In the genomic region with DNA sequence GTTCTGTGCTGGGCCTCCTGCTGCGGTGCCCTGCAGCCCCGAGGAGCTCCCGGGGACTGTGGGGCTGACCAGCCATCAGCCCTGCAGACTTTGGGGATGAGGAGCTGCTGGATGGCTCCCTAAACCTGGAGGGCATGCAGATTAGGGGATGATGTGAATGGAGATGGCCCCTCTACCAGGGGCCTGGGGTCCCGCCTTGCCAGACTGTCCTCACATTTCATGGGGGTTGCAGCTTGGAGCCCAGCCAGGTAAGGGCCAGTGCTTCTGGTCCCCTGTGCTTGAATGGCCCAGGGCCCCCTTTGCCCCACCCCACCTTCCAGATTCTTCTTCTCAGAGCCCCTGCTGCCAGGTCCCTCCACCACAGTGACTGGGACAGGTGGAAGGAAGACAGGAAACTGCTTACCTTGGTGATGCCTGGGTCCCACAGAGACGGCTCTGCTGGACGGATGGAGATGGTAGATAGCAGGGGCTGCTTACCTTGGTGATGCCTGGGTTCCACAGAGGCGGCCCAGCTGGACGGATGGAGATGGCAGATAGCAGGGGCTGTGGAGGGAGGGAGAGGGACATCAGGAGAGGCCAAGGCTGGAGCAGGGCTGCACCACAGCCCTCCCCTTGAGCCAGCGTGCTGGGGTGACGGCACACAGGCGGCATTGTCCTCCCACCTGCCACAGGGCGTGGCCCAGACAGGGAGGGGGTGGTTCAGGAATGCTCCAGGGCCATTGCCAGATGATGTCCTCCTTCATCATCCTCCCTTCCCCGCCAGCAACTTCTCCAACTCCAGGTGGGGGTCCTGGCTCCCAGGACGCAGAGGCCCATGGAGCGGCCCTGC, we compare ENCODE assay signal across 10 cellular contexts.
DNase-seq lines count a peak whose midpoint lies in the region; TF ChIP-seq lines count a peak whose summit lies in the region.
"Had no signal": no experiment of that assay in that cellular context is flagged by ENCODE, and none has a peak within 500 bp of the region (broad histone marks: within the 10 kb centered on the region; RNA-seq: fewer than 3 reads in every experiment).

A gene (minus strand): TSS at position 632 of the 829 bp plus-strand sequence. CDS start 556 bp downstream, at position 76.

- H4K20me1 ChIP-seq in BLaER1: no peaks in the 10 kb centered on the region

- H3K4me2 ChIP-seq in BLaER1 (peak within 1 kb of the TSS; percentile 87), parathyroid adenoma (ENCODE audit: low read length) (peak within 1 kb of the TSS; percentile 22)
- H3K4me2 ChIP-seq: GM23338, KMS-11 had no signal

- DNase-seq in coronary artery (ENCODE audit: low spot score) (no peak), MV-4-11 (lab: John Stamatoyannopoulos, UW) (no peak), GM19240 (ENCODE audit: insufficient read length, low spot score) (no peak), NCI-H187 (lab: John Stamatoyannopoulos, UW) (no peak), T1000 (lab: John Stamatoyannopoulos, UW) (no peak)

- H3K27ac ChIP-seq in BLaER1 (peak within 1 kb of the TSS; percentile 84), coronary artery (peak within 1 kb of the TSS; percentile 26 to 78), parathyroid adenoma (no peak within 1 kb of the TSS)
- H3K27ac ChIP-seq: KMS-11 had no signal

- peak; percentile 93 for TF ChIP-seq EP300 in Ishikawa (IDR thresholded peaks at IDR 0.05; ENCODE audit: borderline replicate concordance)

- H3K4me3 ChIP-seq in BLaER1 (peak within 1 kb of the TSS; percentile 40), coronary artery (peak within 1 kb of the TSS; percentile 59), parathyroid adenoma (ENCODE audit: low read depth, low read length) (no peak within 1 kb of the TSS)
- H3K4me3 ChIP-seq: GM23338 had no signal

- H3K36me3 ChIP-seq in BLaER1 (no peaks in the 10 kb centered on the region), parathyroid adenoma (ENCODE audit: control insufficient read depth, insufficient read depth, low read length) (no peaks in the 10 kb centered on the region)

- H3K9me3 ChIP-seq in BLaER1: no peaks in the 10 kb centered on the region
- H3K9me3 ChIP-seq in parathyroid adenoma (ENCODE audit: control insufficient read depth, low read length): no peaks in the 10 kb centered on the region

- TF ChIP-seq CTCF in coronary artery (IDR thresholded peaks at IDR 0.05) (no peak), parathyroid adenoma (IDR thresholded peaks at IDR 0.05) (no peak)

- peak within 1 kb of the TSS; percentile 52 for H3K9ac ChIP-seq in BLaER1
- no peak within 1 kb of the TSS for H3K9ac ChIP-seq in parathyroid adenoma
- H3K9ac ChIP-seq: KMS-11 had no signal

- H2AFZ ChIP-seq in parathyroid adenoma: peak within 1 kb of the TSS; percentile 58
- H2AFZ ChIP-seq: GM23338 had no signal

- H3K4me1 ChIP-seq in BLaER1 (peaks cover 94% of the 10 kb centered on the region), parathyroid adenoma (no peaks in the 10 kb centered on the region)

- no peaks in the 10 kb centered on the region for H3K27me3 ChIP-seq in BLaER1
- no peaks in the 10 kb centered on the region for H3K27me3 ChIP-seq in parathyroid adenoma (ENCODE audit: control insufficient read depth, insufficient read depth, low read length)

- no peak; the same call in 1 of the 2 replicates for TF ChIP-seq RAD21 in Ishikawa (IDR thresholded peaks at IDR 0.05; ENCODE audit: low read depth)

- H3K79me2 ChIP-seq in parathyroid adenoma: no peaks in the 10 kb centered on the region

TF ChIP-seq in Ishikawa, 13 proteins besides CTCF, POLR2A, EP300 and RAD21:
- TF ChIP-seq, protein P1, sequence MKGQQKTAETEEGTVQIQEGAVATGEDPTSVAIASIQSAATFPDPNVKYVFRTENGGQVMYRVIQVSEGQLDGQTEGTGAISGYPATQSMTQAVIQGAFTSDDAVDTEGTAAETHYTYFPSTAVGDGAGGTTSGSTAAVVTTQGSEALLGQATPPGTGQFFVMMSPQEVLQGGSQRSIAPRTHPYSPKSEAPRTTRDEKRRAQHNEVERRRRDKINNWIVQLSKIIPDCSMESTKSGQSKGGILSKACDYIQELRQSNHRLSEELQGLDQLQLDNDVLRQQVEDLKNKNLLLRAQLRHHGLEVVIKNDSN (IDR thresholded peaks at IDR 0.05): no peak
- TF ChIP-seq ZBTB7A (IDR thresholded peaks at IDR 0.05; ENCODE audit: low read depth): 0 out of 2 replicates have a peak, but pooled peaks have one; percentile 3
- no peak for TF ChIP-seq TAF1 (IDR thresholded peaks at IDR 0.05; ENCODE audit: low read depth)
- TF ChIP-seq NFIC (IDR thresholded peaks at IDR 0.05): peak; percentile 83
- TF ChIP-seq CEBPB (IDR thresholded peaks at IDR 0.05): no peak
- TF ChIP-seq TCF12 (IDR thresholded peaks at IDR 0.05; ENCODE audit: low read depth): peak; percentile 89
- TF ChIP-seq, protein P2, sequence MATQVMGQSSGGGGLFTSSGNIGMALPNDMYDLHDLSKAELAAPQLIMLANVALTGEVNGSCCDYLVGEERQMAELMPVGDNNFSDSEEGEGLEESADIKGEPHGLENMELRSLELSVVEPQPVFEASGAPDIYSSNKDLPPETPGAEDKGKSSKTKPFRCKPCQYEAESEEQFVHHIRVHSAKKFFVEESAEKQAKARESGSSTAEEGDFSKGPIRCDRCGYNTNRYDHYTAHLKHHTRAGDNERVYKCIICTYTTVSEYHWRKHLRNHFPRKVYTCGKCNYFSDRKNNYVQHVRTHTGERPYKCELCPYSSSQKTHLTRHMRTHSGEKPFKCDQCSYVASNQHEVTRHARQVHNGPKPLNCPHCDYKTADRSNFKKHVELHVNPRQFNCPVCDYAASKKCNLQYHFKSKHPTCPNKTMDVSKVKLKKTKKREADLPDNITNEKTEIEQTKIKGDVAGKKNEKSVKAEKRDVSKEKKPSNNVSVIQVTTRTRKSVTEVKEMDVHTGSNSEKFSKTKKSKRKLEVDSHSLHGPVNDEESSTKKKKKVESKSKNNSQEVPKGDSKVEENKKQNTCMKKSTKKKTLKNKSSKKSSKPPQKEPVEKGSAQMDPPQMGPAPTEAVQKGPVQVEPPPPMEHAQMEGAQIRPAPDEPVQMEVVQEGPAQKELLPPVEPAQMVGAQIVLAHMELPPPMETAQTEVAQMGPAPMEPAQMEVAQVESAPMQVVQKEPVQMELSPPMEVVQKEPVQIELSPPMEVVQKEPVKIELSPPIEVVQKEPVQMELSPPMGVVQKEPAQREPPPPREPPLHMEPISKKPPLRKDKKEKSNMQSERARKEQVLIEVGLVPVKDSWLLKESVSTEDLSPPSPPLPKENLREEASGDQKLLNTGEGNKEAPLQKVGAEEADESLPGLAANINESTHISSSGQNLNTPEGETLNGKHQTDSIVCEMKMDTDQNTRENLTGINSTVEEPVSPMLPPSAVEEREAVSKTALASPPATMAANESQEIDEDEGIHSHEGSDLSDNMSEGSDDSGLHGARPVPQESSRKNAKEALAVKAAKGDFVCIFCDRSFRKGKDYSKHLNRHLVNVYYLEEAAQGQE (IDR thresholded peaks at IDR 0.05; ENCODE audit: low read depth): no peak
- peak; percentile 72; the same call in 1 of the 2 replicates for TF ChIP-seq EGR1 (IDR thresholded peaks at IDR 0.05)
- peak; percentile 64 for TF ChIP-seq TEAD4 (IDR thresholded peaks at IDR 0.05)
- TF ChIP-seq, protein P3, sequence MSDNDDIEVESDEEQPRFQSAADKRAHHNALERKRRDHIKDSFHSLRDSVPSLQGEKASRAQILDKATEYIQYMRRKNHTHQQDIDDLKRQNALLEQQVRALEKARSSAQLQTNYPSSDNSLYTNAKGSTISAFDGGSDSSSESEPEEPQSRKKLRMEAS (IDR thresholded peaks at IDR 0.05): 0 out of 2 replicates have a peak, but pooled peaks have one; percentile 48
- no peak for TF ChIP-seq CREB1 (IDR thresholded peaks at IDR 0.05; ENCODE audit: low read depth)
- TF ChIP-seq YY1 (IDR thresholded peaks at IDR 0.05; ENCODE audit: low read depth): no peak
- peak; percentile 39; the same call in 1 of the 2 replicates for TF ChIP-seq FOXM1 (IDR thresholded peaks at IDR 0.05; ENCODE audit: borderline replicate concordance, low read depth)
